ENCODE assay signal across 1 cellular context in the genomic region with DNA sequence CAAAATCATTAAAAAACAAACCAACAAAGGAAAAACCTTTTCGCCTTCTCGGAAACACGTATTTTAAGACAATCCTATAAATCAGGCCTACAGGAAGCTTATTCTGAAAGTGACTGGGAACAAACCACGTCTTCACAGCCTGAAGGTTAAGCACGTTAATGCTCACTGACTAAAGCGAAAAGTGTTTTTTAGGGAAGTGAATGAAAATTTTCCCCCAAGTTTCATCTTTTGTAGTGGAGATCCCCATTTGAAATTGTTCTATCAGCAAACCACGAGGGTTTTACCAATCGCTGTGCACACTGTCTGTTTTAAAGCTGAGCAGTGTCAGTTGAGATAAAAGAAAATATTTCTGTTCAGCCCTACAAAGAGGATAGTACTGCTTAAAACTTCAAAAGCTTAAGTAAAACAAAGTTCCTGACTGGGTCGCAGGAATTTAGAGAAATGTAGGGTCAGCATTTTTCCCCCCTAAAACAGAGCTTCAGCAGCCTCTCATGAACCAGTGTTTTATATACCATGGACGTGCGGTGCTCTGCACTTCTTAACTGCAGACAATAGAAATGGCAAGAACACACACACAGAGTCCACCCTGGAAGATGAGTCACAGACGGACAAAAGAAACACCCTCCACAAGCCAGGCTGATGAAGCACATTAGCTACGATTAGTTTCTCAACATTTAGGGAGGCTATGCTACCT.
TF ChIP-seq lines count a peak whose summit lies in the region.

No MANE protein-coding gene starts in this region.

TF ChIP-seq in HepG2, 621 proteins besides CTCF, POLR2A, EP300 and RAD21 (continued from another document):
- TF ChIP-seq FOSL2 (CRISPR knock-in tag; IDR thresholded peaks at IDR 0.05) (peak; percentile 73), KAT7 (CRISPR knock-in tag; IDR thresholded peaks at IDR 0.05; ENCODE audit: borderline replicate concordance) (no peak), PAWR (CRISPR knock-in tag; IDR thresholded peaks at IDR 0.05; ENCODE audit: borderline replicate concordance) (no peak), ADNP (CRISPR knock-in tag; IDR thresholded peaks at IDR 0.05) (no peak), GTF3A (CRISPR knock-in tag; conservative IDR thresholded peaks at IDR 0.05) (no peak), FOXC1 (CRISPR knock-in tag; IDR thresholded peaks at IDR 0.05; ENCODE audit: borderline replicate concordance) (no peak), KLF9 (CRISPR knock-in tag; IDR thresholded peaks at IDR 0.05; ENCODE audit: low read depth) (no peak), CCAR2 (optimal IDR thresholded peaks at IDR 0.05; ENCODE audit: low read depth, low read length) (no peak), PCBP1 (IDR thresholded peaks at IDR 0.05; ENCODE audit: borderline replicate concordance, low read depth, low read length) (no peak), PHF5A (CRISPR knock-in tag; IDR thresholded peaks at IDR 0.05; ENCODE audit: low read depth, unreplicated experiment) (no peak), FOXP1 (IDR thresholded peaks at IDR 0.05) (no peak), FOXP1 (CRISPR knock-in tag; IDR thresholded peaks at IDR 0.05) (no peak), MAFK (conservative IDR thresholded peaks at IDR 0.05 in 1 of 2, IDR thresholded peaks at IDR 0.05 in 1 of 2; ENCODE audit: low read length in 2 of 2) (peak; percentile 91 to 94), SKI (IDR thresholded peaks at IDR 0.05; ENCODE audit: partially characterized antibody) (no peak), PRMT3 (CRISPR knock-in tag; IDR thresholded peaks at IDR 0.05; ENCODE audit: borderline replicate concordance, low read depth) (no peak), MAFF (IDR thresholded peaks at IDR 0.05; ENCODE audit: low read depth, low read length) (peak; percentile 91), ZNF660 (CRISPR knock-in tag; IDR thresholded peaks at IDR 0.05; ENCODE audit: borderline replicate concordance, low read depth) (no peak), MIER2 (CRISPR knock-in tag; IDR thresholded peaks at IDR 0.05) (no peak)
- TF ChIP-seq, protein P1, sequence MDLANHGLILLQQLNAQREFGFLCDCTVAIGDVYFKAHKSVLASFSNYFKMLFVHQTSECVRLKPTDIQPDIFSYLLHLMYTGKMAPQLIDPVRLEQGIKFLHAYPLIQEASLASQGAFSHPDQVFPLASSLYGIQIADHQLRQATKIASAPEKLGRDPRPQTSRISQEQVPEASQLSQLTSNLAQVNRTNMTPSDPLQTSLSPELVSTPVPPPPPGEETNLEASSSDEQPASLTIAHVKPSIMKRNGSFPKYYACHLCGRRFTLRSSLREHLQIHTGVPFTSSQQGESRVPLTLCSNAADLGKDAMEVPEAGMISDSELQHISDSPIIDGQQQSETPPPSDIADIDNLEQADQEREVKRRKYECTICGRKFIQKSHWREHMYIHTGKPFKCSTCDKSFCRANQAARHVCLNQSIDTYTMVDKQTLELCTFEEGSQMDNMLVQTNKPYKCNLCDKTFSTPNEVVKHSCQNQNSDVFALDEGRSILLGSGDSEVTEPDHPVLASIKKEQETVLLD (CRISPR knock-in tag; IDR thresholded peaks at IDR 0.05; ENCODE audit: low read depth), result no peak
- TF ChIP-seq, protein P2, sequence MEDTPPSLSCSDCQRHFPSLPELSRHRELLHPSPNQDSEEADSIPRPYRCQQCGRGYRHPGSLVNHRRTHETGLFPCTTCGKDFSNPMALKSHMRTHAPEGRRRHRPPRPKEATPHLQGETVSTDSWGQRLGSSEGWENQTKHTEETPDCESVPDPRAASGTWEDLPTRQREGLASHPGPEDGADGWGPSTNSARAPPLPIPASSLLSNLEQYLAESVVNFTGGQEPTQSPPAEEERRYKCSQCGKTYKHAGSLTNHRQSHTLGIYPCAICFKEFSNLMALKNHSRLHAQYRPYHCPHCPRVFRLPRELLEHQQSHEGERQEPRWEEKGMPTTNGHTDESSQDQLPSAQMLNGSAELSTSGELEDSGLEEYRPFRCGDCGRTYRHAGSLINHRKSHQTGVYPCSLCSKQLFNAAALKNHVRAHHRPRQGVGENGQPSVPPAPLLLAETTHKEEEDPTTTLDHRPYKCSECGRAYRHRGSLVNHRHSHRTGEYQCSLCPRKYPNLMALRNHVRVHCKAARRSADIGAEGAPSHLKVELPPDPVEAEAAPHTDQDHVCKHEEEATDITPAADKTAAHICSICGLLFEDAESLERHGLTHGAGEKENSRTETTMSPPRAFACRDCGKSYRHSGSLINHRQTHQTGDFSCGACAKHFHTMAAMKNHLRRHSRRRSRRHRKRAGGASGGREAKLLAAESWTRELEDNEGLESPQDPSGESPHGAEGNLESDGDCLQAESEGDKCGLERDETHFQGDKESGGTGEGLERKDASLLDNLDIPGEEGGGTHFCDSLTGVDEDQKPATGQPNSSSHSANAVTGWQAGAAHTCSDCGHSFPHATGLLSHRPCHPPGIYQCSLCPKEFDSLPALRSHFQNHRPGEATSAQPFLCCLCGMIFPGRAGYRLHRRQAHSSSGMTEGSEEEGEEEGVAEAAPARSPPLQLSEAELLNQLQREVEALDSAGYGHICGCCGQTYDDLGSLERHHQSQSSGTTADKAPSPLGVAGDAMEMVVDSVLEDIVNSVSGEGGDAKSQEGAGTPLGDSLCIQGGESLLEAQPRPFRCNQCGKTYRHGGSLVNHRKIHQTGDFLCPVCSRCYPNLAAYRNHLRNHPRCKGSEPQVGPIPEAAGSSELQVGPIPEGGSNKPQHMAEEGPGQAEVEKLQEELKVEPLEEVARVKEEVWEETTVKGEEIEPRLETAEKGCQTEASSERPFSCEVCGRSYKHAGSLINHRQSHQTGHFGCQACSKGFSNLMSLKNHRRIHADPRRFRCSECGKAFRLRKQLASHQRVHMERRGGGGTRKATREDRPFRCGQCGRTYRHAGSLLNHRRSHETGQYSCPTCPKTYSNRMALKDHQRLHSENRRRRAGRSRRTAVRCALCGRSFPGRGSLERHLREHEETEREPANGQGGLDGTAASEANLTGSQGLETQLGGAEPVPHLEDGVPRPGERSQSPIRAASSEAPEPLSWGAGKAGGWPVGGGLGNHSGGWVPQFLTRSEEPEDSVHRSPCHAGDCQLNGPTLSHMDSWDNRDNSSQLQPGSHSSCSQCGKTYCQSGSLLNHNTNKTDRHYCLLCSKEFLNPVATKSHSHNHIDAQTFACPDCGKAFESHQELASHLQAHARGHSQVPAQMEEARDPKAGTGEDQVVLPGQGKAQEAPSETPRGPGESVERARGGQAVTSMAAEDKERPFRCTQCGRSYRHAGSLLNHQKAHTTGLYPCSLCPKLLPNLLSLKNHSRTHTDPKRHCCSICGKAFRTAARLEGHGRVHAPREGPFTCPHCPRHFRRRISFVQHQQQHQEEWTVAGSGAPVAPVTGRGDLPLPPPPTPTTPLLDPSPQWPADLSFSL (CRISPR knock-in tag; IDR thresholded peaks at IDR 0.05), result no peak
- TF ChIP-seq, protein P3, sequence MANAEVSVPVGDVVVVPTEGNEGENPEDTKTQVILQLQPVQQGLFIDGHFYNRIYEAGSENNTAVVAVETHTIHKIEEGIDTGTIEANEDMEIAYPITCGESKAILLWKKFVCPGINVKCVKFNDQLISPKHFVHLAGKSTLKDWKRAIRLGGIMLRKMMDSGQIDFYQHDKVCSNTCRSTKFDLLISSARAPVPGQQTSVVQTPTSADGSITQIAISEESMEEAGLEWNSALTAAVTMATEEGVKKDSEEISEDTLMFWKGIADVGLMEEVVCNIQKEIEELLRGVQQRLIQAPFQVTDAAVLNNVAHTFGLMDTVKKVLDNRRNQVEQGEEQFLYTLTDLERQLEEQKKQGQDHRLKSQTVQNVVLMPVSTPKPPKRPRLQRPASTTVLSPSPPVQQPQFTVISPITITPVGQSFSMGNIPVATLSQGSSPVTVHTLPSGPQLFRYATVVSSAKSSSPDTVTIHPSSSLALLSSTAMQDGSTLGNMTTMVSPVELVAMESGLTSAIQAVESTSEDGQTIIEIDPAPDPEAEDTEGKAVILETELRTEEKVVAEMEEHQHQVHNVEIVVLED (CRISPR knock-in tag; IDR thresholded peaks at IDR 0.05; ENCODE audit: borderline replicate concordance), result no peak
- TF ChIP-seq, protein P4, sequence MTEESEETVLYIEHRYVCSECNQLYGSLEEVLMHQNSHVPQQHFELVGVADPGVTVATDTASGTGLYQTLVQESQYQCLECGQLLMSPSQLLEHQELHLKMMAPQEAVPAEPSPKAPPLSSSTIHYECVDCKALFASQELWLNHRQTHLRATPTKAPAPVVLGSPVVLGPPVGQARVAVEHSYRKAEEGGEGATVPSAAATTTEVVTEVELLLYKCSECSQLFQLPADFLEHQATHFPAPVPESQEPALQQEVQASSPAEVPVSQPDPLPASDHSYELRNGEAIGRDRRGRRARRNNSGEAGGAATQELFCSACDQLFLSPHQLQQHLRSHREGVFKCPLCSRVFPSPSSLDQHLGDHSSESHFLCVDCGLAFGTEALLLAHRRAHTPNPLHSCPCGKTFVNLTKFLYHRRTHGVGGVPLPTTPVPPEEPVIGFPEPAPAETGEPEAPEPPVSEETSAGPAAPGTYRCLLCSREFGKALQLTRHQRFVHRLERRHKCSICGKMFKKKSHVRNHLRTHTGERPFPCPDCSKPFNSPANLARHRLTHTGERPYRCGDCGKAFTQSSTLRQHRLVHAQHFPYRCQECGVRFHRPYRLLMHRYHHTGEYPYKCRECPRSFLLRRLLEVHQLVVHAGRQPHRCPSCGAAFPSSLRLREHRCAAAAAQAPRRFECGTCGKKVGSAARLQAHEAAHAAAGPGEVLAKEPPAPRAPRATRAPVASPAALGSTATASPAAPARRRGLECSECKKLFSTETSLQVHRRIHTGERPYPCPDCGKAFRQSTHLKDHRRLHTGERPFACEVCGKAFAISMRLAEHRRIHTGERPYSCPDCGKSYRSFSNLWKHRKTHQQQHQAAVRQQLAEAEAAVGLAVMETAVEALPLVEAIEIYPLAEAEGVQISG (CRISPR knock-in tag; IDR thresholded peaks at IDR 0.05), result no peak
- TF ChIP-seq, protein P5, sequence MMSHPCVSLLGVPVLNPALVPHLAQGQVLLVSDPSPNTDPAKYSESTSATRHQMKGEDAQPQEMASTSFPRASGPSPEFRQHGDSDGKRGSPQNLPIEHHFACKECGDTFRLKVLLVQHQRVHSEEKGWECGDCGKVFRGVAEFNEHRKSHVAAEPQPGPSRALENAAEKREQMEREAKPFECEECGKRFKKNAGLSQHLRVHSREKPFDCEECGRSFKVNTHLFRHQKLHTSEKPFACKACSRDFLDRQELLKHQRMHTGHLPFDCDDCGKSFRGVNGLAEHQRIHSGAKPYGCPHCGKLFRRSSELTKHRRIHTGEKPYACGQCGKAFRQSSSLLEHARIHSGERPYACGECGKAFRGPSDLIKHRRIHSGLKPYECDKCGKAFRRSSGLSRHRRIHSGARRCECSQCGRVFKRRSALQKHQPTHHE (CRISPR knock-in tag; IDR thresholded peaks at IDR 0.05; ENCODE audit: borderline replicate concordance), result no peak
- TF ChIP-seq, protein P6, sequence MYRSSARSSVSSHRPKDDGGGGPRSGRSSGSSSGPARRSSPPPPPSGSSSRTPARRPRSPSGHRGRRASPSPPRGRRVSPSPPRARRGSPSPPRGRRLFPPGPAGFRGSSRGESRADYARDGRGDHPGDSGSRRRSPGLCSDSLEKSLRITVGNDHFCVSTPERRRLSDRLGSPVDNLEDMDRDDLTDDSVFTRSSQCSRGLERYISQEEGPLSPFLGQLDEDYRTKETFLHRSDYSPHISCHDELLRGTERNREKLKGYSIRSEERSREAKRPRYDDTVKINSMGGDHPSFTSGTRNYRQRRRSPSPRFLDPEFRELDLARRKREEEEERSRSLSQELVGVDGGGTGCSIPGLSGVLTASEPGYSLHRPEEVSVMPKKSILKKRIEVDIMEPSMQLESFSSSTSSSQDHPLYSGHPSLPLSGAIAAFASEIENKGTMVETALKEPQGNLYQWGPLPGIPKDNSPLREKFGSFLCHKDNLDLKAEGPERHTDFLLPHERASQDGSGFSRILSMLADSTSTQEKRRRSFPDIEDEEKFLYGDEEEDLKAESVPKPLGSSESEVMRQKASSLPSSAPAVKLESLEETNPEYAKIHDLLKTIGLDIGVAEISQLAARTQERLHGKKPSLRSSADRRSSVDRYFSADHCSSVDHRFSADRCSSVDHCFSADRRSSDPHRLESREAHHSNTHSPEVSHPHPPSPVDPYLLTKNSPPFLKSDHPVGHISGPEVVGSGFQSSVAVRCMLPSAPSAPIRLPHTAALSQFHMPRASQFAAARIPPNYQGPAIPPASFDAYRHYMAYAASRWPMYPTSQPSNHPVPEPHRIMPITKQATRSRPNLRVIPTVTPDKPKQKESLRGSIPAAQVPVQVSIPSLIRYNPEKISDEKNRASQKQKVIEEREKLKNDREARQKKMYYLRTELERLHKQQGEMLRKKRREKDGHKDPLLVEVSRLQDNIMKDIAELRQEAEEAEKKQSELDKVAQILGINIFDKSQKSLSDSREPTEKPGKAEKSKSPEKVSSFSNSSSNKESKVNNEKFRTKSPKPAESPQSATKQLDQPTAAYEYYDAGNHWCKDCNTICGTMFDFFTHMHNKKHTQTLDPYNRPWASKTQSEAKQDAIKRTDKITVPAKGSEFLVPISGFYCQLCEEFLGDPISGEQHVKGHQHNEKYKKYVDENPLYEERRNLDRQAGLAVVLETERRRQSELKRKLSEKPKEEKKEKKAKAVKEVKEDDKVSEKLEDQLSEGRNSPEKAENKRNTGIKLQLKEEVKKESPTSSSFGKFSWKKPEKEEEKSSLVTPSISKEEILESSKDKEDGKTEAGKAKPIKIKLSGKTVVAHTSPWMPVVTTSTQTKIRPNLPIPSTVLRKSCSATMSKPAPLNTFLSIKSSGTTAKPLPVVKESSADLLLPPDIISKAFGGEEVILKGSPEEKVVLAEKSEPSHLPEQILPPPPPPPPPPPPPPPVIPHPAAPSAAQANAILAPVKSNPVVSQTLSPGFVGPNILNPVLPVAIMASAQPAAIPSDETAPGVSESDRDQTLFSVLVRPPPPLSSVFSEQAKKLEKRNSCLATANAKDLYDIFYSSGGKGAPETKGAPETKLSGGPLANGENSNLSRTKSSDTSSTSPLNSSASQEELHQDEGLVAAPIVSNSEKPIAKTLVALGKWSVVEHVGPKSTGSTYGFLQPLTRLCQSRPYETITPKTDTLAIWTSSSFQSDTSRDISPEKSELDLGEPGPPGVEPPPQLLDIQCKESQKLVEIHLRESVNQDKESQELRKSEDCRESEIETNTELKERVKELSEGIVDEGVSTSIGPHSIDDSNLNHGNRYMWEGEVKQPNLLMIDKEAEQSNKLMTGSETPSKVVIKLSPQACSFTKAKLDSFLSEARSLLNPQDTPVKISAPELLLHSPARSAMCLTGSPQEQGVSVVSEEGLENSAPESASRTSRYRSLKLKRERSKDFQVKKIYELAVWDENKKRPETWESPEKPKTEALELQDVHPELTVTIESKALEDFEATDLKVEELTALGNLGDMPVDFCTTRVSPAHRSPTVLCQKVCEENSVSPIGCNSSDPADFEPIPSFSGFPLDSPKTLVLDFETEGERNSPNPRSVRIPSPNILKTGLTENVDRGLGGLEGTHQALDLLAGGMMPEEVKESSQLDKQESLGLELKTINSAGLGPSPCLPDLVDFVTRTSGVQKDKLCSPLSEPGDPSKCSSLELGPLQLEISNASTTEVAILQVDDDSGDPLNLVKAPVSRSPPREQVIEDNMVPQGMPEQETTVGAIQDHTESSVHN (CRISPR knock-in tag; IDR thresholded peaks at IDR 0.05), result no peak
- TF ChIP-seq, protein P7, sequence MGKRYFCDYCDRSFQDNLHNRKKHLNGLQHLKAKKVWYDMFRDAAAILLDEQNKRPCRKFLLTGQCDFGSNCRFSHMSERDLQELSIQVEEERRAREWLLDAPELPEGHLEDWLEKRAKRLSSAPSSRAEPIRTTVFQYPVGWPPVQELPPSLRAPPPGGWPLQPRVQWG (CRISPR knock-in tag; IDR thresholded peaks at IDR 0.05; ENCODE audit: borderline replicate concordance, low read depth), result no peak
